Comparison of ENCODE assay signal across 11 cellular contexts in genomic region chr6:30542404-30542725, GRCh38. TPM values are rescaled to one million over a fixed set of nuclear protein-coding genes. Genes with fewer than 3 reads are reported as not detected.
DNase-seq lines count a peak whose midpoint lies in the region; ATAC-seq, FAIRE-seq and TF ChIP-seq lines count a peak whose summit lies in the region.
"Had no signal": no experiment of that assay in that cellular context is flagged by ENCODE, and none has a peak within 500 bp of the region (broad histone marks: within the 10 kb centered on the region; RNA-seq: fewer than 3 reads in every experiment).

No MANE protein-coding gene starts in this region.

- H4K5ac ChIP-seq in H1 (ENCODE audit: insufficient read length, low read depth, low read length), result no peak overlapping the region

- H3K27me3 Mint-ChIP-seq in activated CD4-positive, alpha-beta T cell treated with anti-CD3 and anti-CD28 coated beads, Interleukin-2, amount 10 ng/mL, durations not matched to agents 7 days and 5 days, result peaks cover 7% of the 10 kb centered on the region
- H3K27me3 Mint-ChIP-seq in stimulated activated memory B cell treated with anti-CD40 and anti-IgM and Interleukin-4, amounts not matched to agents 10 μg/mL and 1 μg/mL and 100 μg/mL, for 72 hours, result no peaks in the 10 kb centered on the region

- peak overlapping the region; percentile 28 for H3K9ac ChIP-seq in SU-DHL-6 (ENCODE audit: low read length)
- H3K9ac ChIP-seq in H1 (replicated peaks in 1 of 4; ENCODE audit: extremely low read depth in 1 of 4, low read depth in 3 of 4, low read length in 3 of 4), result no peak overlapping the region

- peaks cover 13% of the 10 kb centered on the region for H3K36me3 Mint-ChIP-seq in activated CD4-positive, alpha-beta T cell treated with anti-CD3 and anti-CD28 coated beads, Interleukin-2, amount 10 ng/mL, durations not matched to agents 7 days and 5 days (ENCODE audit: low read depth)
- peaks cover 5% of the 10 kb centered on the region for H3K36me3 Mint-ChIP-seq in stimulated activated memory B cell treated with anti-CD40 and anti-IgM and Interleukin-4, amounts not matched to agents 10 μg/mL and 1 μg/mL and 100 μg/mL, for 72 hours

- H3K27ac Mint-ChIP-seq in activated CD4-positive, alpha-beta T cell treated with anti-CD3 and anti-CD28 coated beads, Interleukin-2, amount 10 ng/mL, durations not matched to agents 7 days and 5 days, result peak overlapping the region; percentile 92
- peak overlapping the region; percentile 59 for H3K27ac Mint-ChIP-seq in stimulated activated memory B cell treated with anti-CD40 and anti-IgM and Interleukin-4, amounts not matched to agents 10 μg/mL and 1 μg/mL and 100 μg/mL, for 72 hours

- H4K20me1 ChIP-seq in SU-DHL-6 (ENCODE audit: low read depth, low read length) (no peaks in the 10 kb centered on the region), H1 (replicated peaks in 1 of 2; ENCODE audit: control insufficient read depth in 1 of 2, insufficient read depth in 2 of 2, low read length in 2 of 2) (peaks cover 0 to 2% of the 10 kb centered on the region in 2 experiments)

- H3K27me3 ChIP-seq in SU-DHL-6 (ENCODE audit: low read length) (no peaks in the 10 kb centered on the region), H1 (replicated peaks in 1 of 4; ENCODE audit: control insufficient read depth in 3 of 4, extremely low read depth in 1 of 4, insufficient read depth in 3 of 4, low read length in 3 of 4) (no peaks in the 10 kb centered on the region)

- H3K9me3 Mint-ChIP-seq in activated CD4-positive, alpha-beta T cell treated with anti-CD3 and anti-CD28 coated beads, Interleukin-2, amount 10 ng/mL, durations not matched to agents 7 days and 5 days, result no peaks in the 10 kb centered on the region
- H3K9me3 Mint-ChIP-seq in stimulated activated memory B cell treated with anti-CD40 and anti-IgM and Interleukin-4, amounts not matched to agents 10 μg/mL and 1 μg/mL and 100 μg/mL, for 72 hours, result no peaks in the 10 kb centered on the region

- H3K4me1 ChIP-seq in H1 (replicated peaks in 1 of 4; ENCODE audit: control insufficient read depth in 3 of 4, insufficient read depth in 4 of 4, low read length in 3 of 4), result no peaks in the 10 kb centered on the region

- WGBS in H1 (ENCODE audit: extremely low coverage in 1 of 2, insufficient coverage in 1 of 2, insufficient read length in 1 of 2, insufficient replicate concordance in 2 of 2, low coverage in 1 of 2, low lambda C conversion rate in 2 of 2, missing lambda C conversion rate in 1 of 2), 2 experiments, result 58 to 100% methylated on average over 1 to 4 of the region's 4 CpGs

- FAIRE-seq in H1 (lab: Jason Lieb, UNC), result no peak
- FAIRE-seq: keratinocyte had no signal

- peak overlapping the region; percentile 53 for H2AFZ ChIP-seq in SU-DHL-6 (ENCODE audit: low read depth, low read length, severe bottlenecking)
- no peak overlapping the region for H2AFZ ChIP-seq in H1 (ENCODE audit: low read length)

- H2BK120ac ChIP-seq in H1 (replicated peaks; ENCODE audit: low read depth, low read length), result no peak overlapping the region

- H3K79me2 ChIP-seq in SU-DHL-6 (ENCODE audit: insufficient read depth, low read length), result no peaks in the 10 kb centered on the region
- H3K79me2 ChIP-seq in H1 (ENCODE audit: control insufficient read depth in 1 of 2, insufficient read depth in 2 of 2, low read length in 2 of 2), result no peaks in the 10 kb centered on the region

- H3K4me1 Mint-ChIP-seq in activated CD4-positive, alpha-beta T cell treated with anti-CD3 and anti-CD28 coated beads, Interleukin-2, amount 10 ng/mL, durations not matched to agents 7 days and 5 days, result peaks cover 38% of the 10 kb centered on the region
- H3K4me1 Mint-ChIP-seq in stimulated activated memory B cell treated with anti-CD40 and anti-IgM and Interleukin-4, amounts not matched to agents 10 μg/mL and 1 μg/mL and 100 μg/mL, for 72 hours, result peaks cover 30% of the 10 kb centered on the region

- H3K27ac ChIP-seq in SU-DHL-6 (ENCODE audit: low read depth, low read length) (peak overlapping the region; percentile 53), H1 (ENCODE audit: low read depth, low read length) (no peak overlapping the region)
- H3K27ac ChIP-seq: epithelial cell of prostate had no signal

- peak overlapping the region; percentile 49 for H3K4me3 ChIP-seq in SU-DHL-6 (ENCODE audit: insufficient read depth, low read length, poor library complexity, severe bottlenecking)
- H3K4me3 ChIP-seq in H1 (ENCODE audit: extremely low read depth in 1 of 4, insufficient read depth in 2 of 4, low read depth in 3 of 4, low read length in 4 of 4), result no peak overlapping the region

- CTCF ChIA-PET in activated CD4-positive, alpha-beta T cell treated with anti-CD3 and anti-CD28 coated beads, Interleukin-2, amount 10 ng/mL, durations not matched to agents 7 days and 5 days (lab: Charles Lee), result interaction anchor here (1.2 to 8.9 kb wide), 14 partner anchors 10 to 180 kb away, joined by 3 to 113 read pairs (median 10); partner anchors contain the start of gene GNL1
- CTCF ChIA-PET in H1 (lab: Charles Lee; ENCODE audit: partially characterized antibody), result interaction anchor here (0.9 to 20.8 kb wide), 26 partner anchors 8 to 228 kb away, joined by 3 to 326 read pairs (median 6); partner anchors contain the start of genes GNL1 and PRR3

- H3K23ac ChIP-seq in H1 (ENCODE audit: insufficient read length), result no peak overlapping the region

- peak overlapping the region; percentile 60 for H3K4me2 ChIP-seq in SU-DHL-6 (ENCODE audit: low read depth, low read length, poor library complexity, severe bottlenecking)
- H3K4me2 ChIP-seq in H1 (ENCODE audit: insufficient read depth in 1 of 2, low read depth in 2 of 2, low read length in 2 of 2), result no peak overlapping the region; a peak in 1 of 4 replicates

- TF ChIP-seq RAD21 in H1 (IDR thresholded peaks at IDR 0.05 in 1 of 2, conservative IDR thresholded peaks at IDR 0.05 in 1 of 2; ENCODE audit: low read depth in 2 of 2, low read length in 2 of 2), result no peak

- H2BK20ac ChIP-seq in H1 (ENCODE audit: low read length), result no peak overlapping the region

- peak; percentile 77 for ATAC-seq in stimulated activated memory B cell treated with anti-CD40 and anti-IgM and Interleukin-4, amounts not matched to agents 10 μg/mL and 1 μg/mL and 100 μg/mL, for 72 hours

- H2BK15ac ChIP-seq in H1 (ENCODE audit: low read length), result no peak overlapping the region

- TF ChIP-seq POLR2A in H1 (IDR thresholded peaks at IDR 0.05; ENCODE audit: control extremely low read depth in 1 of 2, low read depth in 2 of 2, low read length in 2 of 2) (no peak), erythroblast (IDR thresholded peaks at IDR 0.05; ENCODE audit: low read length) (no peak)

- H2AK5ac ChIP-seq in H1 (ENCODE audit: low read depth, low read length), result no peak overlapping the region

- H3K9me2 ChIP-seq in SU-DHL-6 (replicated peaks; ENCODE audit: insufficient read depth, low read length), result no peaks in the 10 kb centered on the region

- no peak overlapping the region for H4K91ac ChIP-seq in H1 (replicated peaks; ENCODE audit: insufficient read length, low read length)

- H3K56ac ChIP-seq in H1 (replicated peaks; ENCODE audit: insufficient read length, low read depth, low read length), result no peak overlapping the region

- H3K23me2 ChIP-seq in H1 (ENCODE audit: low read depth, low read length), result no peaks in the 10 kb centered on the region

- H3K36me3 ChIP-seq in SU-DHL-6 (ENCODE audit: low read length), result no peaks in the 10 kb centered on the region
- peaks cover 3 to 10% (median 4%) of the 10 kb centered on the region in 4 experiments; a peak in 6 of 8 replicates for H3K36me3 ChIP-seq in H1 (ENCODE audit: control insufficient read depth in 2 of 4, insufficient read depth in 4 of 4, low read length in 3 of 4)

- no peak overlapping the region for H4K8ac ChIP-seq in H1 (ENCODE audit: extremely low read depth, insufficient read depth, low read length)

- POLR2A ChIA-PET in activated CD4-positive, alpha-beta T cell treated with anti-CD3 and anti-CD28 coated beads, Interleukin-2, amount 10 ng/mL, durations not matched to agents 7 days and 5 days (lab: Charles Lee), result interaction anchor here (0.8 to 1.0 kb wide), 2 partner anchors 8 to 48 kb away, joined by 3 to 4 read pairs; no protein-coding TSS in a partner anchor
- POLR2A ChIA-PET in H1 (lab: Charles Lee; ENCODE audit: partially characterized antibody), result interaction anchor here (0.7 to 4.5 kb wide), 15 partner anchors 9 to 76 kb away, joined by 3 to 47 read pairs (median 5); partner anchors contain the start of genes GNL1, MRPS18B and PRR3

- TF ChIP-seq CTCF in SU-DHL-6 (IDR thresholded peaks at IDR 0.05; ENCODE audit: insufficient read depth, low read length, poor library complexity, severe bottlenecking), result no peak
- TF ChIP-seq CTCF in H1 (IDR thresholded peaks at IDR 0.05; ENCODE audit: control extremely low read depth in 1 of 3, insufficient read depth in 1 of 3, low read depth in 1 of 3, low read length in 3 of 3), result no peak

- H3K79me1 ChIP-seq in H1 (ENCODE audit: low read depth, low read length), result no peaks in the 10 kb centered on the region

- H3K4me3 Mint-ChIP-seq in activated CD4-positive, alpha-beta T cell treated with anti-CD3 and anti-CD28 coated beads, Interleukin-2, amount 10 ng/mL, durations not matched to agents 7 days and 5 days, result peak overlapping the region; percentile 73
- peak overlapping the region; percentile 85 for H3K4me3 Mint-ChIP-seq in stimulated activated memory B cell treated with anti-CD40 and anti-IgM and Interleukin-4, amounts not matched to agents 10 μg/mL and 1 μg/mL and 100 μg/mL, for 72 hours

- no peak overlapping the region for H3K18ac ChIP-seq in H1 (ENCODE audit: extremely low read depth, low read length)

- H2BK5ac ChIP-seq in H1 (ENCODE audit: low read depth, low read length), result no peak overlapping the region

- peak overlapping the region; percentile 60; the same call in 1 of the 2 replicates for H2BK12ac ChIP-seq in H1 (ENCODE audit: low read depth, low read length)

- peaks cover 40% of the 10 kb centered on the region for H3F3A ChIP-seq in SU-DHL-6 (ENCODE audit: insufficient read depth)

- no peak overlapping the region for H3K4ac ChIP-seq in H1 (replicated peaks; ENCODE audit: insufficient read length, low read depth, low read length)

- peak; percentile 51 for DNase-seq in activated CD4-positive, alpha-beta T cell treated with anti-CD3 and anti-CD28 coated beads, Interleukin-2, amount 10 ng/mL, durations not matched to agents 7 days and 5 days
- DNase-seq in activated CD4-positive, alpha-beta T cell treated with anti-CD3 and anti-CD28 coated beads for 48 hours, result no peak
- no peak for DNase-seq in H1 (ENCODE audit: low read depth in 1 of 2, low spot score in 2 of 2)
- no peak for DNase-seq in erythroblast (lab: John Stamatoyannopoulos, UW)
- DNase-seq in SK-N-DZ (ENCODE audit: low spot score), result no peak
- DNase-seq in DMS 273 (lab: John Stamatoyannopoulos, UW; ENCODE audit: unreplicated experiment), result no peak
- DNase-seq: NCI-H2227 treated with DMSO at 0.1 percent for 48 hours had no signal

- TF ChIP-seq EP300 in H1 (IDR thresholded peaks at IDR 0.05; ENCODE audit: borderline replicate concordance in 1 of 2, low read depth in 2 of 2, low read length in 2 of 2), result no peak

- H3K14ac ChIP-seq in H1 (ENCODE audit: insufficient read length), result no peak overlapping the region

- no peaks in the 10 kb centered on the region for H3K9me3 ChIP-seq in SU-DHL-6 (ENCODE audit: insufficient read depth, low read length)
- H3K9me3 ChIP-seq in H1 (ENCODE audit: insufficient read depth in 2 of 2, low read depth in 1 of 2, low read length in 1 of 2), result no peaks in the 10 kb centered on the region

RNA-seq across cellular contexts. Expression of gene GNL1, which starts 13.9 kb away (rescaled TPM):
- 10 to 100 TPM; 51.5 to 59.9 TPM for total RNA-seq in activated CD4-positive, alpha-beta T cell treated with anti-CD3 and anti-CD28 coated beads, Interleukin-2, amount 10 ng/mL, durations not matched to agents 7 days and 5 days
- 67.8 and 75.4 TPM in 2 replicates for total RNA-seq in H1 (2021; fragmentation: NEBNext Ultra II Directional; extraction: Animal tissue kit (Norgen Biotek cat#: 25700))
- polyA plus RNA-seq in H1 (2011; rRNA removed), result 42.4 and 52.9 TPM in 2 replicates
- polyA plus RNA-seq in H1 (2011; cell fraction: cytosol; rRNA removed), result 47.6 TPM
- 56.7 TPM for polyA plus RNA-seq in H1 (2011; cell fraction: nucleus; rRNA removed)
- polyA plus RNA-seq in H1 (2012, experiment 1 of 2), result 48.1 to 77.3 TPM (median 64.7 TPM) in 4 replicates
- 42.4 TPM for polyA plus RNA-seq in H1 (2012, experiment 2 of 2)
- polyA plus RNA-seq in H1 (2013, experiment 1 of 2), result 28.4 TPM
- polyA plus RNA-seq in H1 (2013, experiment 2 of 2), result 25.4 TPM
- 34.6 and 41.3 TPM in 2 replicates for polyA minus RNA-seq in H1 (2011; rRNA and poly(A)+ RNA removed)
- polyA minus RNA-seq in H1 (2011; cell fraction: cytosol; rRNA and poly(A)+ RNA removed), result 19.2 TPM
- polyA minus RNA-seq in H1 (2011; cell fraction: nucleus; rRNA and poly(A)+ RNA removed), result 18.8 TPM
- polyA plus RNA-seq in SK-N-DZ (2014; cell fraction: cytosol; rRNA removed), result 23.3 and 31.5 TPM in 2 replicates
- 31.3 and 37.6 TPM in 2 replicates for polyA plus RNA-seq in SK-N-DZ (2014; cell fraction: nucleus; rRNA removed)

RNA-seq across cellular contexts. Expression of gene PRR3, which starts 14.7 kb away (rescaled TPM):
- 10 to 100 TPM; 16.0 to 22.2 TPM for total RNA-seq in activated CD4-positive, alpha-beta T cell treated with anti-CD3 and anti-CD28 coated beads, Interleukin-2, amount 10 ng/mL, durations not matched to agents 7 days and 5 days
- 10.5 and 11.6 TPM in 2 replicates for total RNA-seq in H1 (2021; fragmentation: NEBNext Ultra II Directional; extraction: Animal tissue kit (Norgen Biotek cat#: 25700))
- 24.2 and 24.3 TPM in 2 replicates for polyA plus RNA-seq in H1 (2011; rRNA removed)
- 16.3 TPM for polyA plus RNA-seq in H1 (2011; cell fraction: cytosol; rRNA removed)
- polyA plus RNA-seq in H1 (2011; cell fraction: nucleus; rRNA removed), result 20.5 TPM
- polyA plus RNA-seq in H1 (2012, experiment 1 of 2), result 10.3 to 11.8 TPM (median 11.1 TPM) in 4 replicates
- 7.9 TPM for polyA plus RNA-seq in H1 (2012, experiment 2 of 2)
- polyA plus RNA-seq in H1 (2013, experiment 1 of 2), result 13.5 TPM
- polyA plus RNA-seq in H1 (2013, experiment 2 of 2), result 11.3 TPM
- polyA minus RNA-seq in H1 (2011; rRNA and poly(A)+ RNA removed), result 17.6 and 20.3 TPM in 2 replicates
- polyA minus RNA-seq in H1 (2011; cell fraction: cytosol; rRNA and poly(A)+ RNA removed), result 5.6 TPM
- polyA minus RNA-seq in H1 (2011; cell fraction: nucleus; rRNA and poly(A)+ RNA removed), result 17.8 TPM
- polyA plus RNA-seq in SK-N-DZ (2014; cell fraction: cytosol; rRNA removed), result 19.2 and 19.5 TPM in 2 replicates
- polyA plus RNA-seq in SK-N-DZ (2014; cell fraction: nucleus; rRNA removed), result 11.9 and 13.6 TPM in 2 replicates

RNA-seq across cellular contexts. Expression of gene ABCF1, which starts 28.9 kb away (rescaled TPM):
- total RNA-seq in activated CD4-positive, alpha-beta T cell treated with anti-CD3 and anti-CD28 coated beads, Interleukin-2, amount 10 ng/mL, durations not matched to agents 7 days and 5 days, result 10 to 100 TPM; 72.2 to 78.0 TPM
- 119 and 123 TPM in 2 replicates for total RNA-seq in H1 (2021; fragmentation: NEBNext Ultra II Directional; extraction: Animal tissue kit (Norgen Biotek cat#: 25700))
- 48.8 and 59.5 TPM in 2 replicates for polyA plus RNA-seq in H1 (2011; rRNA removed)
- polyA plus RNA-seq in H1 (2011; cell fraction: cytosol; rRNA removed), result 71.0 TPM
- 104 TPM for polyA plus RNA-seq in H1 (2011; cell fraction: nucleus; rRNA removed)
- polyA plus RNA-seq in H1 (2012, experiment 1 of 2), result 112 to 134 TPM (median 123 TPM) in 4 replicates
- 36.5 TPM for polyA plus RNA-seq in H1 (2012, experiment 2 of 2)
- 91.5 TPM for polyA plus RNA-seq in H1 (2013, experiment 1 of 2)
- 94.1 TPM for polyA plus RNA-seq in H1 (2013, experiment 2 of 2)
- polyA minus RNA-seq in H1 (2011; rRNA and poly(A)+ RNA removed), result 84.1 and 96.9 TPM in 2 replicates
- polyA minus RNA-seq in H1 (2011; cell fraction: cytosol; rRNA and poly(A)+ RNA removed), result 62.4 TPM
- 48.9 TPM for polyA minus RNA-seq in H1 (2011; cell fraction: nucleus; rRNA and poly(A)+ RNA removed)
- polyA plus RNA-seq in SK-N-DZ (2014; cell fraction: cytosol; rRNA removed), result 36.0 and 46.5 TPM in 2 replicates
- 49.0 and 49.4 TPM in 2 replicates for polyA plus RNA-seq in SK-N-DZ (2014; cell fraction: nucleus; rRNA removed)

RNA-seq across cellular contexts. Expression of gene HLA-E, which starts 53.1 kb away (rescaled TPM):
- 100 to 1,000 TPM; 706 to 753 TPM for total RNA-seq in activated CD4-positive, alpha-beta T cell treated with anti-CD3 and anti-CD28 coated beads, Interleukin-2, amount 10 ng/mL, durations not matched to agents 7 days and 5 days
- 24.4 and 28.0 TPM in 2 replicates for total RNA-seq in H1 (2021; fragmentation: NEBNext Ultra II Directional; extraction: Animal tissue kit (Norgen Biotek cat#: 25700))
- 20.2 and 26.1 TPM in 2 replicates for polyA plus RNA-seq in H1 (2011; rRNA removed)
- polyA plus RNA-seq in H1 (2011; cell fraction: cytosol; rRNA removed), result 29.0 TPM
- polyA plus RNA-seq in H1 (2011; cell fraction: nucleus; rRNA removed), result 29.1 TPM
- polyA plus RNA-seq in H1 (2012, experiment 1 of 2), result 26.1 to 29.2 TPM (median 27.6 TPM) in 4 replicates
- 30.7 TPM for polyA plus RNA-seq in H1 (2012, experiment 2 of 2)
- 35.3 TPM for polyA plus RNA-seq in H1 (2013, experiment 1 of 2)
- 41.8 TPM for polyA plus RNA-seq in H1 (2013, experiment 2 of 2)
- polyA minus RNA-seq in H1 (2011; rRNA and poly(A)+ RNA removed), result 17.0 and 18.3 TPM in 2 replicates
- 16.2 TPM for polyA minus RNA-seq in H1 (2011; cell fraction: cytosol; rRNA and poly(A)+ RNA removed)
- 20.6 TPM for polyA minus RNA-seq in H1 (2011; cell fraction: nucleus; rRNA and poly(A)+ RNA removed)
- 1.7 and 2.3 TPM in 2 replicates for polyA plus RNA-seq in SK-N-DZ (2014; cell fraction: cytosol; rRNA removed)
- 1.1 and 3.2 TPM in 2 replicates for polyA plus RNA-seq in SK-N-DZ (2014; cell fraction: nucleus; rRNA removed)
